In genomic region chr20:57527728-57528127, GRCh38 we compare ENCODE assay signal across 33 cellular contexts. TPM values are rescaled to one million over a fixed set of nuclear protein-coding genes. Genes with fewer than 3 reads are reported as not detected.
"Had no signal": no experiment of that assay in that cellular context is flagged by ENCODE, and none has a peak within 500 bp of the region (broad histone marks: within the 10 kb centered on the region; RNA-seq: fewer than 3 reads in every experiment).

No MANE protein-coding gene starts in this region.

- H3K36me3 ChIP-seq: ascending aorta, cardiac muscle cell had no signal

- H3K27ac ChIP-seq: ascending aorta, cardiac muscle cell, VCaP had no signal

- H3K9me3 ChIP-seq: ascending aorta had no signal

- H3K27me3 ChIP-seq: ascending aorta, cardiac muscle cell had no signal

- H3K4me3 ChIP-seq: ascending aorta, cardiac muscle cell had no signal

- H3K4me1 ChIP-seq: ascending aorta had no signal

- DNase-seq: activated CD4-positive, alpha-beta memory T cell treated with anti-CD3 and anti-CD28 coated beads, Interleukin-2, amount 10 ng/mL, durations not matched to agents 7 days and 5 days; activated CD4-positive, alpha-beta T cell treated with anti-CD3 and anti-CD28 coated beads for 1 hour; activated CD4-positive, alpha-beta T cell treated with anti-CD3 and anti-CD28 coated beads for 36 hours; activated CD4-positive, alpha-beta T cell treated with anti-CD3 and anti-CD28 coated beads for 48 hours; activated CD4-positive, alpha-beta T cell treated with anti-CD3 and anti-CD28 coated beads, Interleukin-2, amount 10 ng/mL, durations not matched to agents 7 days and 5 days; activated CD4-positive, alpha-beta T cell treated with anti-CD3 and anti-CD28 coated beads, Interleukin-2, amount 50 U/mL, for 48 hours; activated CD4-positive, CD25-positive, alpha-beta regulatory T cell; activated CD8-positive, alpha-beta memory T cell treated with anti-CD3 and anti-CD28 coated beads for 24 hours; activated CD8-positive, alpha-beta memory T cell treated with anti-CD3 and anti-CD28 coated beads, Interleukin-2, amount 10 ng/mL, durations not matched to agents 7 days and 5 days; activated CD8-positive, alpha-beta memory T cell treated with anti-CD3 and anti-CD28 coated beads, Interleukin-2, amount 50 U/mL, for 48 hours; activated CD8-positive, alpha-beta T cell treated with anti-CD3 and anti-CD28 coated beads, Interleukin-2, amount 10 ng/mL, durations not matched to agents 7 days and 5 days; activated effector memory CD4-positive, alpha-beta T cell treated with Interleukin-2 at 50 U/mL for 16 hours; activated gamma-delta T cell; activated naive CD4-positive, alpha-beta T cell treated with anti-CD3 and anti-CD28 coated beads, Interleukin-2, amount 10 ng/mL, durations not matched to agents 7 days and 5 days; activated naive CD4-positive, alpha-beta T cell treated with Interleukin-2 at 50 U/mL for 16 hours; activated naive CD8-positive, alpha-beta T cell treated with anti-CD3 and anti-CD28 coated beads, Interleukin-2, amount 10 ng/mL, durations not matched to agents 7 days and 5 days; activated naive CD8-positive, alpha-beta T cell treated with anti-CD3 and anti-CD28 coated beads, Interleukin-2, amount 50 U/mL, for 24 hours; activated T-cell treated with anti-CD3 and anti-CD28 coated beads, Interleukin-2, amount 50 U/mL, for 24 hours; activated T-cell treated with anti-CD3 and anti-CD28 coated beads, Interleukin-2, amount 50 U/mL, for 48 hours; amygdala; anterior cingulate cortex; caudate nucleus; cerebellar nuclear complex; T-helper 1 cell; T-helper 2 cell; T-helper 9 cell had no signal

- ATAC-seq: activated CD4-positive, alpha-beta T cell treated with anti-CD3 and anti-CD28 coated beads for 36 hours; activated CD4-positive, CD25-positive, alpha-beta regulatory T cell treated with anti-CD3 and anti-CD28 coated beads, Interleukin-2, amount 50 U/mL, for 24 hours; activated CD8-positive, alpha-beta memory T cell treated with anti-CD3 and anti-CD28 coated beads, Interleukin-2, amount 10 ng/mL, durations not matched to agents 7 days and 5 days; activated CD8-positive, alpha-beta T cell treated with anti-CD3 and anti-CD28 coated beads, Interleukin-2, amount 10 ng/mL, durations not matched to agents 7 days and 5 days; activated naive CD8-positive, alpha-beta T cell treated with anti-CD3 and anti-CD28 coated beads, Interleukin-2, amount 50 U/mL, for 24 hours had no signal

RNA-seq across cellular contexts. Expression of gene CTCFL, which starts 2.8 kb away (rescaled TPM):
- total RNA-seq: activated CD4-positive, alpha-beta memory T cell treated with anti-CD3 and anti-CD28 coated beads, Interleukin-2, amount 10 ng/mL, durations not matched to agents 7 days and 5 days; activated CD4-positive, alpha-beta T cell treated with anti-CD3 and anti-CD28 coated beads for 36 hours; activated CD4-positive, alpha-beta T cell treated with anti-CD3 and anti-CD28 coated beads, Interleukin-2, amount 10 ng/mL, durations not matched to agents 7 days and 5 days; activated CD8-positive, alpha-beta memory T cell treated with anti-CD3 and anti-CD28 coated beads, Interleukin-2, amount 10 ng/mL, durations not matched to agents 7 days and 5 days; activated CD8-positive, alpha-beta T cell treated with anti-CD3 and anti-CD28 coated beads, Interleukin-2, amount 10 ng/mL, durations not matched to agents 7 days and 5 days; activated naive CD8-positive, alpha-beta T cell treated with anti-CD3 and anti-CD28 coated beads, Interleukin-2, amount 10 ng/mL, durations not matched to agents 7 days and 5 days; activated T-helper 2 cell treated with anti-CD3 and anti-CD28 coated beads, Interferon-gamma antibody, Interleukin-2, Interleukin-4, amounts not matched to agents 10 μg/mL and 5 μg/mL and 100 μg/mL, durations not matched to agents 14 hours and 24 hours and 36 hours; ascending aorta; bronchial epithelial cell; chondrocyte had no signal
- polyA plus RNA-seq: cardiac muscle cell had no signal

RNA-seq across cellular contexts. Expression of gene PCK1, which starts 33.2 kb away (rescaled TPM):
- total RNA-seq: activated CD4-positive, alpha-beta memory T cell treated with anti-CD3 and anti-CD28 coated beads, Interleukin-2, amount 10 ng/mL, durations not matched to agents 7 days and 5 days; activated CD4-positive, alpha-beta T cell treated with anti-CD3 and anti-CD28 coated beads for 36 hours; activated CD4-positive, alpha-beta T cell treated with anti-CD3 and anti-CD28 coated beads, Interleukin-2, amount 10 ng/mL, durations not matched to agents 7 days and 5 days; activated CD8-positive, alpha-beta memory T cell treated with anti-CD3 and anti-CD28 coated beads, Interleukin-2, amount 10 ng/mL, durations not matched to agents 7 days and 5 days; activated CD8-positive, alpha-beta T cell treated with anti-CD3 and anti-CD28 coated beads, Interleukin-2, amount 10 ng/mL, durations not matched to agents 7 days and 5 days; activated naive CD8-positive, alpha-beta T cell treated with anti-CD3 and anti-CD28 coated beads, Interleukin-2, amount 10 ng/mL, durations not matched to agents 7 days and 5 days; activated T-helper 2 cell treated with anti-CD3 and anti-CD28 coated beads, Interferon-gamma antibody, Interleukin-2, Interleukin-4, amounts not matched to agents 10 μg/mL and 5 μg/mL and 100 μg/mL, durations not matched to agents 14 hours and 24 hours and 36 hours; bronchial epithelial cell; chondrocyte had no signal
- polyA plus RNA-seq: cardiac muscle cell had no signal
